6 cellular contexts compared by ENCODE assay signal in genomic region chr1:200787896-200788387, GRCh38.
"Had no signal": no experiment of that assay in that cellular context is flagged by ENCODE, and none has a peak within 500 bp of the region (broad histone marks: within the 10 kb centered on the region; RNA-seq: fewer than 3 reads in every experiment).

No MANE protein-coding gene starts in this region.

- DNase-seq: IMR-90, KBM-7, KG1 had no signal

- ATAC-seq: HepG2, K562 had no signal

- H3K27ac ChIP-seq: HL-60 had no signal

- H3K4me3 ChIP-seq: K562 had no signal
